In the genomic region with DNA sequence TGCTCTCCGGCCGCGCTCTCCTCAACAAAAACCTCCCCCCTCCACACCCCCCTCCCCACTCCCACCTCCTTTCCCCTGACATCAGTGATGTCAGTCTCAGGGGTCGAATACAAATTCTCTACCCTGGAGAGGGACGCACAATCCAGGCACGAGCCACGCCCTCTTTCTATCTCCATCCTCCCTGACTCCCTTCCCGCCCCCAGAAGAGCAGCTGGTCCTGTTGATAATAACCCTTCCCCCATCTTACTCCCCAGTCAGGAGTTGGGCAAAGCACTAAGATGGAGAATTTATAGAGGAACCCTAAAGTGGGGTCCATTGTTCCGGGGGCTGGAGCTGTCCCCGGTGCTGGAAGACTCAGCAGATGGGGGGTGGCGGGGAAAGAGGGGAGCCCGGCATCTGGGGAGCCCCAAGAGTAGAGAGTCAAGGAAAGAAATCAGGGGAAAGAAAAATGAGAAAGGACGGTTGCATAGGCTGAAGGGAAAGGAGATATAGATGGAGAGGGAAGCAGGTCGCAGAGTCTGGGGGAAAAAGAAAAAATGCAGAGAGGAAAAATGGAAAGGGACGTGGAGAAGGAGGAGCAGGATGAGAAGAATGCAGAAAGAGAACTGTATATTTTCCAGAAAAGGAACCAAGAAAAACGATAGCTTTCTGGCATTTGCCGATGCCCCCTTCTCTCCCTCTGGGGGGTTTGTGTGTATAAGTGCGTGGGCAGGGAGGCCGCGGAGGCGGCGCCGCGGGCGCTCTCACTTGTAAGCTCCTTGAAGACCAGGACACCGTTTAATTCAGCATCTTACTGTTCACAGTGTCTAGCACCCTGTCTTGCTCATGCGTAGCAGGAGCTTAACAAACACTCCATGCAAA, we compare ENCODE assay signal across 9 cellular contexts. TPM values are rescaled to one million over a fixed set of nuclear protein-coding genes. Genes with fewer than 3 reads are reported as not detected.
A peak's percentile ranks its signal among the peaks of the same experiment; 100 is the strongest.
DNase-seq lines count a peak whose midpoint lies in the region; ATAC-seq, FAIRE-seq and TF ChIP-seq lines count a peak whose summit lies in the region.
"Had no signal": no experiment of that assay in that cellular context is flagged by ENCODE, and none has a peak within 500 bp of the region (broad histone marks: within the 10 kb centered on the region; RNA-seq: fewer than 3 reads in every experiment).

A gene (minus strand): TSS at position 33 of the 861 bp plus-strand sequence. CDS start 783 bp downstream, outside the sequence.

- no peak for FAIRE-seq in astrocyte (lab: Jason Lieb, UNC)

- H3K27me3 Mint-ChIP-seq in astrocyte (ENCODE audit: low read depth, unreplicated experiment) = peaks cover 70% of the 10 kb centered on the region

- H2AFZ ChIP-seq in astrocyte (ENCODE audit: low read depth, low read length) = no peak within 1 kb of the TSS

- no peaks in the 10 kb centered on the region for H3K36me3 ChIP-seq in astrocyte (ENCODE audit: insufficient read depth, low read length)

- peaks cover 2% of the 10 kb centered on the region for H3K9me3 Mint-ChIP-seq in astrocyte (ENCODE audit: unreplicated experiment)

- no peaks in the 10 kb centered on the region for H4K20me1 ChIP-seq in astrocyte (ENCODE audit: insufficient read depth, low read length)

- H3K27me3 ChIP-seq in astrocyte (ENCODE audit: insufficient read depth, low read length) = peaks cover 75% of the 10 kb centered on the region

- H3K36me3 Mint-ChIP-seq in astrocyte (ENCODE audit: low read depth, unreplicated experiment) = peaks cover 3% of the 10 kb centered on the region

- peak within 1 kb of the TSS; percentile 74 for H3K4me2 ChIP-seq in astrocyte (ENCODE audit: low read length)

- ATAC-seq in GM21367 (IDR thresholded peaks at IDR 0.05; ENCODE audit: unreplicated experiment) = no peak
- ATAC-seq in esophagus mucosa = no peak

- H3K4me1 Mint-ChIP-seq in astrocyte (ENCODE audit: low read depth, unreplicated experiment) = peaks cover 22% of the 10 kb centered on the region

- H3K27ac ChIP-seq in astrocyte (ENCODE audit: low read depth, low read length) = no peak within 1 kb of the TSS

- H3K79me2 ChIP-seq in astrocyte (ENCODE audit: insufficient read depth, low read length) = no peaks in the 10 kb centered on the region

- TF ChIP-seq CTCF in GM13976 (IDR thresholded peaks at IDR 0.05; ENCODE audit: borderline replicate concordance, control extremely low read depth, extremely low read depth, insufficient read depth, missing control alignments) (no peak), astrocyte (IDR thresholded peaks at IDR 0.05; ENCODE audit: insufficient read depth, low read depth, low read length) (no peak)

- no peaks in the 10 kb centered on the region for H3K9me3 ChIP-seq in astrocyte (ENCODE audit: insufficient read depth, low read depth, low read length)

- DNase-seq in GM13976 (ENCODE audit: low spot score) (peak; percentile 60), NCI-H2107 treated with DMSO at 0.1 percent for 48 hours (lab: John Stamatoyannopoulos, UW; ENCODE audit: unreplicated experiment) (peak; percentile 90), astrocyte (ENCODE audit: low read depth) (peak; percentile 6), middle frontal gyrus (ENCODE audit: extremely low spot score, low spot score) (peak; percentile 61), MV-4-11 (lab: John Stamatoyannopoulos, UW) (no peak)
- no peak for DNase-seq in stimulated activated CD4-positive, alpha-beta T cell treated with anti-CD3 and anti-CD28 coated beads, Interleukin-12 subunit alpha, Interleukin-12 subunit beta, amount 100 ng/mL, for 4 hours

- peak within 1 kb of the TSS; percentile 47 for H3K27ac Mint-ChIP-seq in astrocyte (ENCODE audit: unreplicated experiment)

- peak within 1 kb of the TSS; percentile 61 for H3K4me3 Mint-ChIP-seq in astrocyte (ENCODE audit: unreplicated experiment)

- no peak within 1 kb of the TSS for H3K4me3 ChIP-seq in astrocyte (ENCODE audit: insufficient read depth, low read depth, low read length)

- peaks cover 8% of the 10 kb centered on the region for H3K4me1 ChIP-seq in astrocyte (ENCODE audit: insufficient read depth, low read length)

- no peak within 1 kb of the TSS for H3K9ac ChIP-seq in astrocyte (ENCODE audit: low read length)

- in situ Hi-C loops in GM13976 (cut with MboI; ENCODE audit: low sequenced_read_pairs, unreplicated experiment) = no loop called here

RNA-seq across cellular contexts. Expression of the gene that starts here (rescaled TPM):
- total RNA-seq in astrocyte (not detected in 2 replicates), esophagus mucosa (not detected)
- total RNA-seq: M059J had no signal

Comparison
In these comparisons a context has a peak if more than half of its experiments do, and no peak if none do; other contexts are left out.
1. Peak in DNase-seq and H3K4me2 ChIP-seq in astrocyte; RNA of the gene not detected or under 1 TPM.
2. DNase-seq: peak in GM13976 (single experiment), NCI-H2107 treated with DMSO at 0.1 percent for 48 hours (single experiment) and middle frontal gyrus (single experiment); none in MV-4-11 (single experiment) and stimulated activated CD4-positive, alpha-beta T cell treated with anti-CD3 and anti-CD28 coated beads, Interleukin-12 subunit alpha, Interleukin-12 subunit beta, amount 100 ng/mL, for 4 hours (single experiment).